In genomic region chr10:21526184-21526951, GRCh38 we compare ENCODE assay signal across 1 cellular context.
TF ChIP-seq lines count a peak whose summit lies in the region.

No MANE protein-coding gene starts in this region.

TF ChIP-seq in GM12878, 131 proteins besides CTCF, POLR2A, EP300 and RAD21 (continues in another document):
- no peak for TF ChIP-seq ZBTB33 (IDR thresholded peaks at IDR 0.05)
- no peak for TF ChIP-seq NR2F1 (conservative IDR thresholded peaks at IDR 0.05)
- no peak for TF ChIP-seq CBFB (IDR thresholded peaks at IDR 0.05; ENCODE audit: low read depth)
- TF ChIP-seq JUNB (IDR thresholded peaks at IDR 0.05) = no peak
- TF ChIP-seq SMAD1 (IDR thresholded peaks at IDR 0.05; ENCODE audit: low read depth, partially characterized antibody) = no peak
- no peak for TF ChIP-seq ZBTB11 (CRISPR knock-in tag; IDR thresholded peaks at IDR 0.05)
- TF ChIP-seq BCL11A (IDR thresholded peaks at IDR 0.05; ENCODE audit: low read depth, low read length) = no peak
- no peak for TF ChIP-seq ATF3 (IDR thresholded peaks at IDR 0.05; ENCODE audit: borderline replicate concordance, extremely low read depth, low read depth, low read length)
- no peak for TF ChIP-seq DPF2 (IDR thresholded peaks at IDR 0.05)
- TF ChIP-seq ZBTB40 (IDR thresholded peaks at IDR 0.05; ENCODE audit: borderline replicate concordance) = peak; percentile 36; the same call in 1 of the 2 replicates
- no peak for TF ChIP-seq MAX (IDR thresholded peaks at IDR 0.05; ENCODE audit: low read depth, low read length)
- TF ChIP-seq E2F4 (IDR thresholded peaks at IDR 0.05; ENCODE audit: low read depth, low read length) = no peak
- TF ChIP-seq MYB (IDR thresholded peaks at IDR 0.05; ENCODE audit: borderline replicate concordance, low read depth, low read length) = no peak
- TF ChIP-seq CHD2 (IDR thresholded peaks at IDR 0.05; ENCODE audit: borderline replicate concordance, low read depth, low read length) = 0 out of 2 replicates have a peak, but pooled peaks have one; percentile 14
- peak in 1 of 2 experiments; percentile 96; a peak in 2 of 3 replicates for TF ChIP-seq EGR1 (IDR thresholded peaks at IDR 0.05; ENCODE audit: borderline replicate concordance in 1 of 2, low read depth in 2 of 2, low read length in 2 of 2)
- TF ChIP-seq SREBF1 (IDR thresholded peaks at IDR 0.05; ENCODE audit: low read length) = no peak
- TF ChIP-seq RBBP5 (conservative IDR thresholded peaks at IDR 0.05) = no peak
- no peak for TF ChIP-seq ZBTB4 (CRISPR knock-in tag; IDR thresholded peaks at IDR 0.05)
- TF ChIP-seq POLR2AphosphoS2 (IDR thresholded peaks at IDR 0.05; ENCODE audit: low read depth, low read length) = peak; percentile 32; the same call in 1 of the 2 replicates
- TF ChIP-seq TARDBP (IDR thresholded peaks at IDR 0.05; ENCODE audit: borderline replicate concordance) = no peak
- TF ChIP-seq ZNF207 (IDR thresholded peaks at IDR 0.05; ENCODE audit: borderline replicate concordance) = no peak
- no peak for TF ChIP-seq SREBF2 (IDR thresholded peaks at IDR 0.05; ENCODE audit: low read length)
- TF ChIP-seq HDAC6 (IDR thresholded peaks at IDR 0.05; ENCODE audit: unreplicated experiment) = no peak
- 0 out of 2 replicates have a peak, but pooled peaks have one; percentile 43 for TF ChIP-seq BMI1 (IDR thresholded peaks at IDR 0.05; ENCODE audit: borderline replicate concordance)
- peak; percentile 43; the same call in 1 of the 2 replicates for TF ChIP-seq FOXM1 (IDR thresholded peaks at IDR 0.05; ENCODE audit: low read depth, low read length)
- no peak for TF ChIP-seq E2F8 (IDR thresholded peaks at IDR 0.05; ENCODE audit: low read depth, partially characterized antibody)
- TF ChIP-seq IKZF2 (IDR thresholded peaks at IDR 0.05) = peak in 1 of 2 experiments; percentile 32; a peak in 1 of 4 replicates
- no peak for TF ChIP-seq CREM (IDR thresholded peaks at IDR 0.05; ENCODE audit: low read depth)
- peak; percentile 9; the same call in 1 of the 2 replicates for TF ChIP-seq CREB1 (IDR thresholded peaks at IDR 0.05; ENCODE audit: low read depth)
- TF ChIP-seq NFXL1 (IDR thresholded peaks at IDR 0.05; ENCODE audit: borderline replicate concordance) = no peak
- 0 out of 2 replicates have a peak, but pooled peaks have one; percentile 17 for TF ChIP-seq PAX5 (IDR thresholded peaks at IDR 0.05; ENCODE audit: borderline replicate concordance, low read depth, low read length)
- peak; percentile 41 for TF ChIP-seq ZNF687 (IDR thresholded peaks at IDR 0.05)
- no peak for TF ChIP-seq YBX1 (IDR thresholded peaks at IDR 0.05)
- no peak for TF ChIP-seq MTA2 (IDR thresholded peaks at IDR 0.05; ENCODE audit: low read depth)
- no peak for TF ChIP-seq USF2 (IDR thresholded peaks at IDR 0.05; ENCODE audit: borderline replicate concordance, low read depth, low read length)
